ENCODE assay signal across 14 cellular contexts in genomic region chr4:97910005-97910404, GRCh38.
DNase-seq lines count a peak whose midpoint lies in the region; ATAC-seq and TF ChIP-seq lines count a peak whose summit lies in the region.
"Had no signal": no experiment of that assay in that cellular context is flagged by ENCODE, and none has a peak within 500 bp of the region (broad histone marks: within the 10 kb centered on the region; RNA-seq: fewer than 3 reads in every experiment).

No MANE protein-coding gene starts in this region.

- no peaks in the 10 kb centered on the region for H3F3A ChIP-seq in neural progenitor cell (ENCODE audit: low read depth)

- peak; percentile 93 for ATAC-seq in WTC11
- ATAC-seq: left cardiac atrium had no signal

- peaks cover 18% of the 10 kb centered on the region for H3K27me3 Mint-ChIP-seq in WTC11 (ENCODE audit: low read depth)
- no peaks in the 10 kb centered on the region for H3K27me3 Mint-ChIP-seq in neural progenitor cell (ENCODE audit: insufficient read depth, low read depth)
- H3K27me3 Mint-ChIP-seq in activated T-cell treated with anti-CD3 and anti-CD28 coated beads, Interleukin-2, amount 50 U/mL, for 24 hours = no peaks in the 10 kb centered on the region

- no peak overlapping the region for H3K4me3 Mint-ChIP-seq in WTC11
- no peak overlapping the region for H3K4me3 Mint-ChIP-seq in neural progenitor cell
- H3K4me3 Mint-ChIP-seq in activated T-cell treated with anti-CD3 and anti-CD28 coated beads, Interleukin-2, amount 50 U/mL, for 24 hours = no peak overlapping the region

- no peak overlapping the region for H3K4me2 ChIP-seq in neural progenitor cell

- TF ChIP-seq POLR2A in testis (IDR thresholded peaks at IDR 0.05) = no peak

- 45 to 47% methylated on average over 3 of the region's 3 CpGs for WGBS in testis, 2 donors

- H3K9me3 Mint-ChIP-seq in WTC11 (peaks cover 13% of the 10 kb centered on the region), neural progenitor cell (peaks cover 8% of the 10 kb centered on the region)
- H3K9me3 Mint-ChIP-seq in activated T-cell treated with anti-CD3 and anti-CD28 coated beads, Interleukin-2, amount 50 U/mL, for 24 hours = peaks cover 6% of the 10 kb centered on the region

- no peak overlapping the region for H3K9ac ChIP-seq in neural progenitor cell

- no peaks in the 10 kb centered on the region for H3K79me2 ChIP-seq in neural progenitor cell (ENCODE audit: low read depth)

- H3K27ac Mint-ChIP-seq in WTC11 (no peak overlapping the region), neural progenitor cell (no peak overlapping the region)
- no peak overlapping the region for H3K27ac Mint-ChIP-seq in activated T-cell treated with anti-CD3 and anti-CD28 coated beads, Interleukin-2, amount 50 U/mL, for 24 hours

- peak; percentile 1 for DNase-seq in NCI-H2029 (lab: John Stamatoyannopoulos, UW)
- no peak for DNase-seq in NCI-H2029 treated with DMSO at 0.1 percent for 48 hours (lab: John Stamatoyannopoulos, UW)
- peak; percentile 17 for DNase-seq in HK-2 (ENCODE audit: unreplicated experiment)
- peak; percentile 26 for DNase-seq in WTC11 (ENCODE audit: low spot score)
- peak; percentile 6 for DNase-seq in neural progenitor cell (ENCODE audit: low spot score)
- no peak for DNase-seq in activated T-cell treated with anti-CD3 and anti-CD28 coated beads, Interleukin-2, amount 50 U/mL, for 24 hours
- no peak for DNase-seq in testis
- DNase-seq in NCI-H446 treated with DMSO at 0.1 percent for 48 hours (lab: John Stamatoyannopoulos, UW) = no peak
- DNase-seq: activated T-cell treated with anti-CD3 and anti-CD28 coated beads for 4 hours; esophagus squamous epithelium; left cardiac atrium; NCI-H526 treated with DMSO at 0.1 percent for 48 hours; pancreas; stimulated activated CD4-positive, alpha-beta T cell treated with anti-CD3 and anti-CD28 coated beads, Interleukin-4, amount 100 ng/mL, for 1 hour had no signal

- H2AFZ ChIP-seq in neural progenitor cell (replicated peaks) = no peak overlapping the region

- H3K27ac ChIP-seq in neural progenitor cell = no peak overlapping the region
- no peak overlapping the region for H3K27ac ChIP-seq in testis
- H3K27ac ChIP-seq: esophagus squamous epithelium, pancreas had no signal

- H3K36me3 ChIP-seq in neural progenitor cell = no peaks in the 10 kb centered on the region
- H3K36me3 ChIP-seq in testis (ENCODE audit: low read depth, missing control alignments) = no peaks in the 10 kb centered on the region
- H3K36me3 ChIP-seq: esophagus squamous epithelium, pancreas had no signal

- no peaks in the 10 kb centered on the region for H4K20me1 ChIP-seq in neural progenitor cell (ENCODE audit: low read depth)

- H3K27me3 ChIP-seq in neural progenitor cell (no peaks in the 10 kb centered on the region), testis (no peaks in the 10 kb centered on the region)
- H3K27me3 ChIP-seq: esophagus squamous epithelium, pancreas had no signal

- POLR2A ChIA-PET in WTC11 (lab: Charles Lee) = no interaction called here

- H3K36me3 Mint-ChIP-seq in WTC11 (peaks cover 10% of the 10 kb centered on the region), neural progenitor cell (no peaks in the 10 kb centered on the region)
- no peaks in the 10 kb centered on the region for H3K36me3 Mint-ChIP-seq in activated T-cell treated with anti-CD3 and anti-CD28 coated beads, Interleukin-2, amount 50 U/mL, for 24 hours (ENCODE audit: low read depth)

- H3K4me1 ChIP-seq in neural progenitor cell = no peaks in the 10 kb centered on the region
- H3K4me1 ChIP-seq in testis = no peaks in the 10 kb centered on the region
- H3K4me1 ChIP-seq: esophagus squamous epithelium, pancreas had no signal

- TF ChIP-seq CTCF in WTC11 (IDR thresholded peaks at IDR 0.05) (no peak), neural progenitor cell (IDR thresholded peaks at IDR 0.05) (peak; percentile 27), testis (IDR thresholded peaks at IDR 0.05) (no peak)

- H3K4me1 Mint-ChIP-seq in WTC11 (peaks cover 26% of the 10 kb centered on the region), neural progenitor cell (no peaks in the 10 kb centered on the region)
- no peaks in the 10 kb centered on the region for H3K4me1 Mint-ChIP-seq in activated T-cell treated with anti-CD3 and anti-CD28 coated beads, Interleukin-2, amount 50 U/mL, for 24 hours (ENCODE audit: low read depth)

- H3K4me3 ChIP-seq in neural progenitor cell = no peak overlapping the region
- H3K4me3 ChIP-seq in testis = no peak overlapping the region
- H3K4me3 ChIP-seq: esophagus squamous epithelium, pancreas had no signal

- intact Hi-C loops in testis (cut with DNase I; ENCODE audit: low total_unique reads) = no loop called here

- H3K9me3 ChIP-seq in neural progenitor cell (ENCODE audit: low read depth) (no peaks in the 10 kb centered on the region), testis (no peaks in the 10 kb centered on the region)
- H3K9me3 ChIP-seq: esophagus squamous epithelium, pancreas had no signal

- CTCF ChIA-PET in WTC11 (lab: Charles Lee) = interaction anchor here (1.4 kb wide), 1 partner anchor 77 kb away, joined by 5 read pairs; no protein-coding TSS in a partner anchor

TF ChIP-seq in WTC11, 78 proteins besides CTCF, POLR2A, EP300 and RAD21 (continues in another document):
- no peak for TF ChIP-seq HMGA2 (CRISPR knock-in tag; IDR thresholded peaks at IDR 0.05)
- TF ChIP-seq ZNF317 (CRISPR knock-in tag; IDR thresholded peaks at IDR 0.05; ENCODE audit: borderline replicate concordance, low read depth) = no peak
- TF ChIP-seq SMAD3 (CRISPR knock-in tag; IDR thresholded peaks at IDR 0.05; ENCODE audit: borderline replicate concordance) = no peak
- no peak for TF ChIP-seq NFYB (CRISPR knock-in tag; conservative IDR thresholded peaks at IDR 0.05; ENCODE audit: low read depth)
- TF ChIP-seq PRRX2 (CRISPR knock-in tag; IDR thresholded peaks at IDR 0.05) = no peak
- TF ChIP-seq IRF2 (CRISPR knock-in tag; IDR thresholded peaks at IDR 0.05; ENCODE audit: borderline replicate concordance, low read depth) = no peak
- TF ChIP-seq, protein P1, sequence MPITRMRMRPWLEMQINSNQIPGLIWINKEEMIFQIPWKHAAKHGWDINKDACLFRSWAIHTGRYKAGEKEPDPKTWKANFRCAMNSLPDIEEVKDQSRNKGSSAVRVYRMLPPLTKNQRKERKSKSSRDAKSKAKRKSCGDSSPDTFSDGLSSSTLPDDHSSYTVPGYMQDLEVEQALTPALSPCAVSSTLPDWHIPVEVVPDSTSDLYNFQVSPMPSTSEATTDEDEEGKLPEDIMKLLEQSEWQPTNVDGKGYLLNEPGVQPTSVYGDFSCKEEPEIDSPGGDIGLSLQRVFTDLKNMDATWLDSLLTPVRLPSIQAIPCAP (CRISPR knock-in tag; IDR thresholded peaks at IDR 0.05) = no peak
- no peak for TF ChIP-seq AR (CRISPR knock-in tag; IDR thresholded peaks at IDR 0.05)
- TF ChIP-seq FOXK1 (CRISPR knock-in tag; IDR thresholded peaks at IDR 0.05) = no peak
- no peak for TF ChIP-seq EMX1 (CRISPR knock-in tag; IDR thresholded peaks at IDR 0.05)
- TF ChIP-seq MYBL2 (CRISPR knock-in tag; IDR thresholded peaks at IDR 0.05) = no peak
- no peak for TF ChIP-seq TCF7 (CRISPR knock-in tag; IDR thresholded peaks at IDR 0.05; ENCODE audit: low read depth)
- TF ChIP-seq ATF6 (CRISPR knock-in tag; IDR thresholded peaks at IDR 0.05) = no peak
- TF ChIP-seq ZNF121 (CRISPR knock-in tag; IDR thresholded peaks at IDR 0.05) = no peak

Comparison
In these comparisons a context has a peak if more than half of its experiments do, and no peak if none do; other contexts are left out.
1. DNase-seq: peak in NCI-H2029 (single experiment), HK-2 (single experiment), WTC11 (single experiment) and neural progenitor cell (single experiment); none in NCI-H2029 treated with DMSO at 0.1 percent for 48 hours (single experiment), activated T-cell treated with anti-CD3 and anti-CD28 coated beads, Interleukin-2, amount 50 U/mL, for 24 hours (single experiment), testis (single experiment) and NCI-H446 treated with DMSO at 0.1 percent for 48 hours (single experiment).